16 cellular contexts compared by ENCODE assay signal in the genomic region with DNA sequence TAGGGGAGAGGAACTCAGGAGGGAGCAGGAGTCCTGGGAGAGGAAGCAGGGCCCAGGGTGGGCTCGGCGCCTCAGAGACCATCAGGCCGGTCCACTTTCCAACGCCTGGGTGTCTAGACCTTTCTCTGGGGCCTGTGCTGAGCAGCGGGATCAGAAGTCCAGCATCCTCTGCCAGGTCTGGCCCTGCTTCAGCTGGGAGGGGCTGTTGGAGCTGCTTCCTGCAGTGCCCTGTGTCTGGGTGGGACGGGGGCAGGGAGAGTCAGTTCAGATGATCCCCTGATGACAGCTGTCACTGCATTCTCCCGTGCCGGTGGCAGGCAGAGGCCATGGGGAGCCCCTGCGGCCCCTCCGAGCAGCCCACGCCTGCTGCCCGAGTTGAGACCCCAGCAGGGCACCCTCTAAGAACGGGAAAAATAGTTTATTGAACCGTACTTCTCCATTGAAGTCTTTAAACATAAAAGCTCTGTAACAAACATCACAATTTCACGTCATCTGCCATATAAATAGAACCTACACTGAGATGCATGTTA. TPM values are rescaled to one million over a fixed set of nuclear protein-coding genes. Genes with fewer than 3 reads are reported as not detected.
A peak's percentile ranks its signal among the peaks of the same experiment; 100 is the strongest.
DNase-seq lines count a peak whose midpoint lies in the region; ATAC-seq and TF ChIP-seq lines count a peak whose summit lies in the region.
"Had no signal": no experiment of that assay in that cellular context is flagged by ENCODE, and none has a peak within 500 bp of the region (broad histone marks: within the 10 kb centered on the region; RNA-seq: fewer than 3 reads in every experiment).

No MANE protein-coding gene starts in this region.

- H3K4me1 ChIP-seq in NT2/D1 (ENCODE audit: insufficient read depth, insufficient read length), result peaks cover 9% of the 10 kb centered on the region
- H3K4me1 ChIP-seq in heart right ventricle, result peaks cover 0 to 31% (median 9%) of the 10 kb centered on the region in 9 donors
- H3K4me1 ChIP-seq in psoas muscle, result no peaks in the 10 kb centered on the region
- H3K4me1 ChIP-seq: pancreas, thyroid gland had no signal

- in situ Hi-C loops in G401 (cut with HindIII; ENCODE audit: low sequenced_read_pairs), result no loop called here

- H3K27ac ChIP-seq in heart right ventricle (peak overlapping the region in 6 of 10 donors; percentile 25 to 67 (median 48)), psoas muscle (no peak overlapping the region)
- H3K27ac ChIP-seq: left lung, pancreas, SK-N-MC, thyroid gland had no signal

- 67 to 74% methylated on average over 15 of the region's 15 CpGs for WGBS in heart right ventricle, 2 donors
- 41 to 50% (median 47%) methylated on average over 14 to 15 of the region's 15 CpGs for WGBS in psoas muscle, 3 donors

- TF ChIP-seq CTCF in heart right ventricle (IDR thresholded peaks at IDR 0.05) (no peak), psoas muscle (IDR thresholded peaks at IDR 0.05) (no peak)

- peak overlapping the region; percentile 9 for H3K9ac ChIP-seq in NT2/D1 (ENCODE audit: insufficient read length, low read depth)

- H3K9me3 ChIP-seq in NT2/D1 (ENCODE audit: insufficient read depth, low read length) (peaks cover 1% of the 10 kb centered on the region; the same call in 1 of the 2 replicates), heart right ventricle (no peaks in the 10 kb centered on the region), psoas muscle (no peaks in the 10 kb centered on the region)
- H3K9me3 ChIP-seq: left lung, pancreas, thyroid gland had no signal

- H3K4me3 ChIP-seq in NT2/D1 (ENCODE audit: insufficient read length, low read depth), result no peak overlapping the region
- H3K4me3 ChIP-seq in heart right ventricle, result no peak overlapping the region
- no peak overlapping the region for H3K4me3 ChIP-seq in psoas muscle
- H3K4me3 ChIP-seq: K562, left lung, pancreas, SK-N-MC, thyroid gland had no signal

- peak; percentile 51 for DNase-seq in G401 (ENCODE audit: low spot score)
- no peak for DNase-seq in NT2/D1 (ENCODE audit: low read depth, low spot score)
- no peak for DNase-seq in heart right ventricle
- DNase-seq in psoas muscle, result no peak
- no peak for DNase-seq in NCI-H146 treated with DMSO at 0.1 percent for 48 hours (lab: John Stamatoyannopoulos, UW; ENCODE audit: unreplicated experiment)
- no peak for DNase-seq in NCI-H2029 treated with DMSO at 0.1 percent for 48 hours (lab: John Stamatoyannopoulos, UW)
- no peak for DNase-seq in SW 1271 (lab: John Stamatoyannopoulos, UW)
- DNase-seq: HFFc6, NCI-H1417 treated with DMSO at 0.1 percent for 48 hours, NCI-H2171 had no signal

- H3K27me3 ChIP-seq in NT2/D1 (ENCODE audit: insufficient read depth, insufficient read length), result no peaks in the 10 kb centered on the region
- no peaks in the 10 kb centered on the region for H3K27me3 ChIP-seq in heart right ventricle
- no peaks in the 10 kb centered on the region for H3K27me3 ChIP-seq in psoas muscle (ENCODE audit: insufficient read depth in 3 of 3, low read length in 2 of 3)
- H3K27me3 ChIP-seq: dorsolateral prefrontal cortex, left lung, pancreas, thyroid gland had no signal

- intact Hi-C loops in heart right ventricle (cut with DNase I) (loop anchor here (1.0 to 10.0 kb wide), 7 partner anchors 76 to 289 kb away; a partner anchor contains a TSS), psoas muscle (cut with DNase I) (loop anchor here (5.0 to 10.0 kb wide), 3 partner anchors 174 to 286 kb away; no protein-coding TSS in a partner anchor)

- peak; percentile 11 to 55 (median 28) for ATAC-seq in heart right ventricle
- ATAC-seq in psoas muscle, result peak; percentile 29 to 39 (median 30)

- H3K36me3 ChIP-seq in NT2/D1 (ENCODE audit: insufficient read depth, insufficient read length, low read length), result peaks cover 10% of the 10 kb centered on the region
- H3K36me3 ChIP-seq in heart right ventricle, result peaks cover 0 to 6% (median 0%) of the 10 kb centered on the region in 9 donors
- no peaks in the 10 kb centered on the region for H3K36me3 ChIP-seq in psoas muscle (ENCODE audit: insufficient read depth in 1 of 2, low read depth in 1 of 2)
- H3K36me3 ChIP-seq: pancreas, thyroid gland had no signal

RNA-seq across cellular contexts. Expression of a gene that starts 23.3 kb away (rescaled TPM):
- total RNA-seq in G401 (2014; rRNA removed; shearing (Covaris generic)), result 53.5 and 56.9 TPM in 2 replicates
- 10 to 100 TPM in 7 of 10 donors, 1 to 10 TPM in 3; 8.5 to 16.7 (median 12.4) TPM for total RNA-seq in heart right ventricle
- 10 to 100 TPM; 20.0 to 30.9 TPM for polyA plus RNA-seq in heart right ventricle
- total RNA-seq in psoas muscle, result 10 to 100 TPM in 1 of 4 donors, 1 to 10 TPM in 3; 6.6 to 20.1 (median 8.7) TPM
- 10 to 100 TPM; 12.1 to 19.2 (median 15.2) TPM for polyA plus RNA-seq in psoas muscle
